In the genomic region with DNA sequence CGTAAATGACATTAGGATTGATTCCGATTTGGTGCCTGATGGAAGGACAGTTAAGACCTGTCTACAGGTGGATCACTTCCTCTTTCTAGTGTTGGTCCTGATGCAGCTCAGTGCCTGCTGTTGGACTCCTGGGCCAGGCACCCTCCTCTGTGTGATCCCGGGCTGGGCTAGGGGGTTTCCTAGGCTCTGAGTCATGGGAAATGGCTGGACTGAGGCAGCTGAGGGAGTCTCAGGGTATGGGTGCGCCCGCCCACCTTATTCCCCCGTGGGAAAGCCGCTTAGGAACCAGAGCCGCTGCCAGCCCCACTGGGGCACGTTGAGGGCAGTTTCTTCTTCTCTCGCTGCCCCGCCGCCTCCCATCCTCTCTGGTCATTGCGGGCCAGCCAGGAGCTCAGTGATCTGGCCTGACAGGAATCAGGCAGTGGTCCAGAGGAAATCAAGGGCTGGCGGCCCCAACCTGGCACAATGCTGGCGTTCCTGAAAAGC, we compare ENCODE assay signal across 10 cellular contexts. TPM values are rescaled to one million over a fixed set of nuclear protein-coding genes. Genes with fewer than 3 reads are reported as not detected.
A peak's percentile ranks its signal among the peaks of the same experiment; 100 is the strongest.
DNase-seq lines count a peak whose midpoint lies in the region; ATAC-seq, FAIRE-seq and TF ChIP-seq lines count a peak whose summit lies in the region.
"Had no signal": no experiment of that assay in that cellular context is flagged by ENCODE, and none has a peak within 500 bp of the region (broad histone marks: within the 10 kb centered on the region; RNA-seq: fewer than 3 reads in every experiment).

No MANE protein-coding gene starts in this region.

- H3K27ac ChIP-seq in HepG2 (ENCODE audit: extremely low read length, insufficient read depth, low read length): no peak overlapping the region
- H3K27ac ChIP-seq in right lobe of liver: no peak overlapping the region
- peak overlapping the region; percentile 18 to 41 (median 38) for H3K27ac ChIP-seq in esophagus muscularis mucosa (replicated peaks in 1 of 4)
- peak overlapping the region in 3 of 4 donors; percentile 43 to 85 (median 70) for H3K27ac ChIP-seq in tibial nerve
- H3K27ac ChIP-seq: C4-2B had no signal

- H3K4me2 ChIP-seq in HepG2 (ENCODE audit: low read depth, low read length): no peak overlapping the region

- no peak for TF ChIP-seq POLR2A in HepG2 (IDR thresholded peaks at IDR 0.05; ENCODE audit: insufficient read depth in 1 of 2, low read depth in 2 of 2, low read length in 2 of 2)
- TF ChIP-seq POLR2A in right lobe of liver (IDR thresholded peaks at IDR 0.05): no peak
- TF ChIP-seq POLR2A in esophagus muscularis mucosa (IDR thresholded peaks at IDR 0.05; ENCODE audit: low read depth): no peak
- TF ChIP-seq POLR2A in tibial nerve (IDR thresholded peaks at IDR 0.05): no peak
- no peak for TF ChIP-seq POLR2A in GM18505 (IDR thresholded peaks at IDR 0.05; ENCODE audit: borderline replicate concordance, extremely low read depth, insufficient read depth, insufficient read length)

- POLR2A ChIA-PET in HepG2 (lab: Yijun Ruan, JAX): interaction anchor here (1.3 kb wide), 1 partner anchor 29 kb away, joined by 3 read pairs; no protein-coding TSS in a partner anchor

- in situ Hi-C loops in HepG2 (cut with HindIII; ENCODE audit: extremely low pct_ligation_motif_present, low pct_unique_long_range_greater_than_20kb): no loop called here

- ATAC-seq in HepG2 (no peak), right lobe of liver (no peak), GM18505 (IDR thresholded peaks at IDR 0.05; ENCODE audit: unreplicated experiment) (no peak)

- H3K9me3 Mint-ChIP-seq in T-helper 1 cell treated with Interleukin-12 subunit alpha and Interleukin-12 subunit beta and Interleukin-4 antibody, amounts not matched to agents 30 μg/mL and 1 μg/mL, for 36 hours: no peaks in the 10 kb centered on the region

- peak overlapping the region; percentile 15 for H3K27ac Mint-ChIP-seq in T-helper 1 cell treated with Interleukin-12 subunit alpha and Interleukin-12 subunit beta and Interleukin-4 antibody, amounts not matched to agents 30 μg/mL and 1 μg/mL, for 36 hours

- peaks cover 78% of the 10 kb centered on the region for H3K4me1 Mint-ChIP-seq in T-helper 1 cell treated with Interleukin-12 subunit alpha and Interleukin-12 subunit beta and Interleukin-4 antibody, amounts not matched to agents 30 μg/mL and 1 μg/mL, for 36 hours (ENCODE audit: low read depth)

- peaks cover 17% of the 10 kb centered on the region for H3K27me3 Mint-ChIP-seq in T-helper 1 cell treated with Interleukin-12 subunit alpha and Interleukin-12 subunit beta and Interleukin-4 antibody, amounts not matched to agents 30 μg/mL and 1 μg/mL, for 36 hours (ENCODE audit: low read depth)

- no peak overlapping the region for H2AFZ ChIP-seq in HepG2 (ENCODE audit: low read length)

- H3K4me3 ChIP-seq in HepG2 (replicated peaks in 1 of 3; ENCODE audit: insufficient read depth in 1 of 3, low read depth in 2 of 3, low read length in 3 of 3) (no peak overlapping the region), right lobe of liver (no peak overlapping the region), esophagus muscularis mucosa (peak overlapping the region in 3 of 4 donors; percentile 16 to 25 (median 18)), tibial nerve (no peak overlapping the region)

- H4K20me1 ChIP-seq in HepG2 (ENCODE audit: insufficient read depth, low read length): no peaks in the 10 kb centered on the region

- no peak for TF ChIP-seq CTCF in HepG2 (CRISPR knock-in tag; IDR thresholded peaks at IDR 0.05)
- no peak for TF ChIP-seq CTCF in right lobe of liver (IDR thresholded peaks at IDR 0.05)
- no peak for TF ChIP-seq CTCF in esophagus muscularis mucosa (IDR thresholded peaks at IDR 0.05)
- no peak for TF ChIP-seq CTCF in tibial nerve (IDR thresholded peaks at IDR 0.05)

- H3K4me1 ChIP-seq in HepG2 (ENCODE audit: insufficient read depth, low read length) (peaks cover 10% of the 10 kb centered on the region; the same call in 1 of the 2 replicates), right lobe of liver (peaks cover 0 to 8% (median 0%) of the 10 kb centered on the region in 4 donors), esophagus muscularis mucosa (peaks cover 36 to 57% (median 54%) of the 10 kb centered on the region in 4 donors), tibial nerve (peaks cover 0 to 82% (median 66%) of the 10 kb centered on the region in 4 donors)

- FAIRE-seq in HepG2 (lab: Jason Lieb, UNC): no peak

- no peaks in the 10 kb centered on the region for H3K79me2 ChIP-seq in HepG2 (ENCODE audit: insufficient read depth, low read length)

- intact Hi-C loops in HepG2 (cut with micrococcal nuclease; ENCODE audit: unreplicated experiment) (no loop called here), right lobe of liver (cut with DNase I) (no loop called here), esophagus muscularis mucosa (cut with DNase I) (no loop called here)

- H3K9ac ChIP-seq in HepG2 (ENCODE audit: insufficient read depth, low read depth, low read length): no peak overlapping the region

- BruUV-seq in HepG2 (replicated peaks; lab: Mats Ljungman, UMichigan): no TSS peak

- peak overlapping the region; percentile 68 for H3K4me3 Mint-ChIP-seq in T-helper 1 cell treated with Interleukin-12 subunit alpha and Interleukin-12 subunit beta and Interleukin-4 antibody, amounts not matched to agents 30 μg/mL and 1 μg/mL, for 36 hours

- H3K27me3 ChIP-seq in HepG2 (ENCODE audit: control insufficient read depth in 1 of 2, insufficient read depth in 2 of 2, low read length in 2 of 2) (no peaks in the 10 kb centered on the region), right lobe of liver (no peaks in the 10 kb centered on the region), esophagus muscularis mucosa (no peaks in the 10 kb centered on the region), tibial nerve (no peaks in the 10 kb centered on the region)

- H3K36me3 ChIP-seq in HepG2 (replicated peaks in 1 of 2; ENCODE audit: control insufficient read depth in 1 of 2, insufficient read depth in 2 of 2, low read length in 2 of 2): peaks cover 3 to 18% of the 10 kb centered on the region in 2 experiments; a peak in 4 of 5 replicates
- no peaks in the 10 kb centered on the region for H3K36me3 ChIP-seq in right lobe of liver
- peaks cover 0 to 39% (median 24%) of the 10 kb centered on the region in 4 donors for H3K36me3 ChIP-seq in esophagus muscularis mucosa
- peaks cover 0 to 28% (median 0%) of the 10 kb centered on the region in 3 donors for H3K36me3 ChIP-seq in tibial nerve

- 90% methylated on average over 11 of the region's 15 CpGs for WGBS in HepG2 (ENCODE audit: low lambda C conversion rate)
- WGBS in right lobe of liver (ENCODE audit: insufficient coverage, low coverage, low lambda C conversion rate, missing lambda C conversion rate): 69% methylated on average over 2 of the region's 15 CpGs
- whole genome bisulfite sequencing in esophagus muscularis mucosa: 67% methylated on average over 11 of the region's 15 CpGs
- 60 to 71% methylated on average over 13 to 15 of the region's 15 CpGs for WGBS in tibial nerve, 2 donors

- TF ChIP-seq RAD21 in HepG2 (CRISPR knock-in tag; IDR thresholded peaks at IDR 0.05): no peak

- CTCF ChIA-PET in HepG2 (lab: Yijun Ruan, JAX; ENCODE audit: low intra/inter-chr PET ratio, low total read pairs): no interaction called here

- DNase-seq in HepG2 (ENCODE audit: low spot score): no peak
- no peak for DNase-seq in right lobe of liver
- no peak for DNase-seq in esophagus muscularis mucosa (ENCODE audit: extremely low spot score)
- DNase-seq in tibial nerve (ENCODE audit: low spot score in 2 of 2): no peak
- no peak for DNase-seq in UCSD-AML1 (lab: John Stamatoyannopoulos, UW; ENCODE audit: unreplicated experiment)
- DNase-seq in MV-4-11 (lab: John Stamatoyannopoulos, UW): no peak

- peaks cover 40% of the 10 kb centered on the region for H3K36me3 Mint-ChIP-seq in T-helper 1 cell treated with Interleukin-12 subunit alpha and Interleukin-12 subunit beta and Interleukin-4 antibody, amounts not matched to agents 30 μg/mL and 1 μg/mL, for 36 hours (ENCODE audit: low read depth)

- H3K9me3 ChIP-seq in HepG2 (ENCODE audit: low read length) (no peaks in the 10 kb centered on the region), right lobe of liver (no peaks in the 10 kb centered on the region), esophagus muscularis mucosa (no peaks in the 10 kb centered on the region), tibial nerve (no peaks in the 10 kb centered on the region)

- no peak for TF ChIP-seq EP300 in HepG2 (IDR thresholded peaks at IDR 0.05; ENCODE audit: low read depth in 2 of 2, low read length in 2 of 2)
- no peak for TF ChIP-seq EP300 in HepG2 (CRISPR knock-in tag; IDR thresholded peaks at IDR 0.05; ENCODE audit: borderline replicate concordance)
- TF ChIP-seq EP300 in esophagus muscularis mucosa (IDR thresholded peaks at IDR 0.05): no peak
- no peak for TF ChIP-seq EP300 in tibial nerve (IDR thresholded peaks at IDR 0.05)

RNA-seq across cellular contexts. Expression of gene TCF7, which starts 12.9 kb away (rescaled TPM):
- total RNA-seq in HepG2 (2016; rRNA removed; fragmentation: Illumina TruSeq; extraction: Trizol): 6.8 and 7.9 TPM in 2 replicates
- 5.3 and 5.4 TPM in 2 replicates for total RNA-seq in HepG2 (2016; cell fraction: cytosol; rRNA removed; fragmentation: Illumina TruSeq; extraction: Trizol; ENCODE audit: low read depth)
- 7.1 and 8.8 TPM in 2 replicates for total RNA-seq in HepG2 (2016; cell fraction: insoluble cytoplasmic fraction; rRNA removed; fragmentation: Illumina TruSeq; extraction: Trizol)
- 15.7 and 15.8 TPM in 2 replicates for total RNA-seq in HepG2 (2016; cell fraction: membrane; rRNA removed; fragmentation: Illumina TruSeq; extraction: Trizol)
- 10.0 and 10.9 TPM in 2 replicates for total RNA-seq in HepG2 (2016; cell fraction: nucleus; rRNA removed; fragmentation: Illumina TruSeq; extraction: Trizol)
- 6.3 and 9.0 TPM in 2 replicates for polyA plus RNA-seq in HepG2 (2011; rRNA removed)
- 4.8 and 5.8 TPM in 2 replicates for polyA plus RNA-seq in HepG2 (2011; cell fraction: cytosol; rRNA removed)
- polyA plus RNA-seq in HepG2 (2011; cell fraction: nucleus; rRNA removed): 7.5 and 7.7 TPM in 2 replicates
- 8.6 and 11.4 TPM in 2 replicates for polyA plus RNA-seq in HepG2 (2012)
- 21.6 and 22.8 TPM in 2 replicates for polyA plus RNA-seq in HepG2 (2016; cell fraction: cytosol; fragmentation: Illumina TruSeq; extraction: Trizol; ENCODE audit: low read depth)
- polyA plus RNA-seq in HepG2 (2016; cell fraction: insoluble cytoplasmic fraction; fragmentation: Illumina TruSeq; extraction: Trizol; ENCODE audit: low read depth): 21.8 and 29.7 TPM in 2 replicates
- polyA plus RNA-seq in HepG2 (2016; cell fraction: membrane; fragmentation: Illumina TruSeq; extraction: Trizol; ENCODE audit: low read depth): 44.0 and 50.2 TPM in 2 replicates
- 25.7 and 28.7 TPM in 2 replicates for polyA plus RNA-seq in HepG2 (2016; cell fraction: nucleus; fragmentation: Illumina TruSeq; extraction: Trizol; ENCODE audit: insufficient read depth, low read depth)
- polyA minus RNA-seq in HepG2 (2011; rRNA and poly(A)+ RNA removed; ENCODE audit: low replicate concordance): 0.19 and 20.5 TPM in 2 replicates
- polyA minus RNA-seq in HepG2 (2011; cell fraction: cytosol; rRNA and poly(A)+ RNA removed): 3.3 and 5.4 TPM in 2 replicates
- 15.2 and 18.2 TPM in 2 replicates for polyA minus RNA-seq in HepG2 (2011; cell fraction: nucleus; rRNA and poly(A)+ RNA removed)
- 1 to 10 TPM; 2.0 to 3.8 (median 2.7) TPM for total RNA-seq in right lobe of liver
- 1 to 10 TPM in 3 of 4 donors, under 1 TPM in 1; 0.99 to 2.1 (median 1.5) TPM for total RNA-seq in esophagus muscularis mucosa
- total RNA-seq in tibial nerve: 10 to 100 TPM in 1 of 4 donors, 1 to 10 TPM in 3; 2.5 to 13.2 (median 6.6) TPM
- total RNA-seq: HT1080 had no signal

RNA-seq across cellular contexts. Expression of gene SKP1, which starts 49.3 kb away (rescaled TPM):
- total RNA-seq in HepG2 (2016; rRNA removed; fragmentation: Illumina TruSeq; extraction: Trizol) (340 and 507 TPM in 2 replicates), right lobe of liver (100 to 1,000 TPM; 125 to 186 (median 149) TPM), esophagus muscularis mucosa (100 to 1,000 TPM; 170 to 345 (median 322) TPM), tibial nerve (100 to 1,000 TPM; 173 to 311 (median 209) TPM)
- 137 and 143 TPM in 2 replicates for total RNA-seq in HepG2 (2016; cell fraction: cytosol; rRNA removed; fragmentation: Illumina TruSeq; extraction: Trizol; ENCODE audit: low read depth)
- total RNA-seq in HepG2 (2016; cell fraction: insoluble cytoplasmic fraction; rRNA removed; fragmentation: Illumina TruSeq; extraction: Trizol): 343 and 521 TPM in 2 replicates
- total RNA-seq in HepG2 (2016; cell fraction: membrane; rRNA removed; fragmentation: Illumina TruSeq; extraction: Trizol): 93.7 and 100 TPM in 2 replicates
- 151 and 157 TPM in 2 replicates for total RNA-seq in HepG2 (2016; cell fraction: nucleus; rRNA removed; fragmentation: Illumina TruSeq; extraction: Trizol)
- polyA plus RNA-seq in HepG2 (2011; rRNA removed): 93.6 and 134 TPM in 2 replicates
- 88.5 and 154 TPM in 2 replicates for polyA plus RNA-seq in HepG2 (2011; cell fraction: cytosol; rRNA removed)
- 34.1 and 52.2 TPM in 2 replicates for polyA plus RNA-seq in HepG2 (2011; cell fraction: nucleus; rRNA removed)
- 309 and 384 TPM in 2 replicates for polyA plus RNA-seq in HepG2 (2012)
- polyA plus RNA-seq in HepG2 (2016; cell fraction: cytosol; fragmentation: Illumina TruSeq; extraction: Trizol; ENCODE audit: low read depth): 114 and 131 TPM in 2 replicates
- polyA plus RNA-seq in HepG2 (2016; cell fraction: insoluble cytoplasmic fraction; fragmentation: Illumina TruSeq; extraction: Trizol; ENCODE audit: low read depth): 701 and 780 TPM in 2 replicates
- 95.3 and 99.7 TPM in 2 replicates for polyA plus RNA-seq in HepG2 (2016; cell fraction: membrane; fragmentation: Illumina TruSeq; extraction: Trizol; ENCODE audit: low read depth)
- 220 and 238 TPM in 2 replicates for polyA plus RNA-seq in HepG2 (2016; cell fraction: nucleus; fragmentation: Illumina TruSeq; extraction: Trizol; ENCODE audit: insufficient read depth, low read depth)
- 30.3 and 67.0 TPM in 2 replicates for polyA minus RNA-seq in HepG2 (2011; rRNA and poly(A)+ RNA removed; ENCODE audit: low replicate concordance)
- 87.3 and 99.7 TPM in 2 replicates for polyA minus RNA-seq in HepG2 (2011; cell fraction: cytosol; rRNA and poly(A)+ RNA removed)
- 122 and 128 TPM in 2 replicates for polyA minus RNA-seq in HepG2 (2011; cell fraction: nucleus; rRNA and poly(A)+ RNA removed)

Comparison
In these comparisons a context has a peak if more than half of its experiments do, and no peak if none do; other contexts are left out.
1. H3K27ac ChIP-seq: peak in esophagus muscularis mucosa (4 of 4) and tibial nerve (3 of 4); none in HepG2 (single experiment) and right lobe of liver (0 of 3).
2. H3K4me3 ChIP-seq: peak in esophagus muscularis mucosa (3 of 4); none in HepG2 (0 of 3), right lobe of liver (0 of 3) and tibial nerve (0 of 4).